Comparison of ENCODE assay signal across 17 cellular contexts in genomic region chr12:1501695-1502440, GRCh38.
A peak's percentile ranks its signal among the peaks of the same experiment; 100 is the strongest.
DNase-seq lines count a peak whose midpoint lies in the region; ATAC-seq and TF ChIP-seq lines count a peak whose summit lies in the region.
"Had no signal": no experiment of that assay in that cellular context is flagged by ENCODE, and none has a peak within 500 bp of the region (broad histone marks: within the 10 kb centered on the region; RNA-seq: fewer than 3 reads in every experiment).

No MANE protein-coding gene starts in this region.

- no peaks in the 10 kb centered on the region for H4K20me1 ChIP-seq in neural progenitor cell (ENCODE audit: low read depth)

- H3K4me1 Mint-ChIP-seq in neural progenitor cell, result peaks cover 20% of the 10 kb centered on the region
- H3K4me1 Mint-ChIP-seq in activated T-helper 1 cell treated with anti-CD3 and anti-CD28 coated beads, Interleukin-12 subunit alpha, Interleukin-12 subunit beta, Interleukin-2, Interleukin-4 antibody, amounts not matched to agents 30 ng/mL and 10 ng/mL and 1 ng/mL, durations not matched to agents 14 hours and 24 hours and 36 hours (ENCODE audit: low read depth), result peaks cover 13% of the 10 kb centered on the region
- H3K4me1 Mint-ChIP-seq in T-cell, result peaks cover 12 to 18% (median 16%) of the 10 kb centered on the region in 3 donors

- DNase-seq in right atrium auricular region (ENCODE audit: low spot score) (peak; percentile 49), Right ventricle myocardium superior (no peak), ecto neural progenitor cell (ENCODE audit: low spot score) (peak; percentile 50), neural progenitor cell (ENCODE audit: low spot score) (no peak), T-cell (no peak)
- no peak for DNase-seq in activated T-helper 1 cell treated with anti-CD3 and anti-CD28 coated beads, Interleukin-12 subunit alpha, Interleukin-12 subunit beta, Interleukin-2, Interleukin-4 antibody, amounts not matched to agents 30 ng/mL and 10 ng/mL and 1 ng/mL, durations not matched to agents 14 hours and 24 hours and 36 hours (ENCODE audit: low spot score)
- DNase-seq: C1 segment of cervical spinal cord; CD8-positive, alpha-beta memory T cell; MV-4-11; NCI-H187 treated with DMSO at 0.1 percent for 48 hours; NCI-H226; NCI-H82; SIG-M5 had no signal

- H3K36me3 Mint-ChIP-seq in neural progenitor cell (peaks cover 2% of the 10 kb centered on the region), T-cell (no peaks in the 10 kb centered on the region)
- H3K36me3 Mint-ChIP-seq in activated T-helper 1 cell treated with anti-CD3 and anti-CD28 coated beads, Interleukin-12 subunit alpha, Interleukin-12 subunit beta, Interleukin-2, Interleukin-4 antibody, amounts not matched to agents 30 ng/mL and 10 ng/mL and 1 ng/mL, durations not matched to agents 14 hours and 24 hours and 36 hours (ENCODE audit: low read depth), result no peaks in the 10 kb centered on the region

- H3K27ac Mint-ChIP-seq in neural progenitor cell (peak overlapping the region; percentile 46), T-cell (no peak overlapping the region)
- H3K27ac Mint-ChIP-seq in activated T-helper 1 cell treated with anti-CD3 and anti-CD28 coated beads, Interleukin-12 subunit alpha, Interleukin-12 subunit beta, Interleukin-2, Interleukin-4 antibody, amounts not matched to agents 30 ng/mL and 10 ng/mL and 1 ng/mL, durations not matched to agents 14 hours and 24 hours and 36 hours, result no peak overlapping the region
- H3K27ac Mint-ChIP-seq: CD8-positive, alpha-beta memory T cell had no signal

- intact Hi-C loops in Right ventricle myocardium superior (cut with DNase I), result no loop called here
- intact Hi-C loops in activated T-helper 1 cell treated with anti-CD3 and anti-CD28 coated beads, Interleukin-12 subunit alpha, Interleukin-12 subunit beta, Interleukin-2, Interleukin-4 antibody, amounts not matched to agents 30 ng/mL and 10 ng/mL and 1 ng/mL, durations not matched to agents 14 hours and 24 hours and 36 hours (cut with micrococcal nuclease), result no loop called here

- no peaks in the 10 kb centered on the region for H3K79me2 ChIP-seq in neural progenitor cell (ENCODE audit: low read depth)

- H3K4me3 Mint-ChIP-seq in neural progenitor cell (no peak overlapping the region), T-cell (no peak overlapping the region)
- no peak overlapping the region for H3K4me3 Mint-ChIP-seq in activated T-helper 1 cell treated with anti-CD3 and anti-CD28 coated beads, Interleukin-12 subunit alpha, Interleukin-12 subunit beta, Interleukin-2, Interleukin-4 antibody, amounts not matched to agents 30 ng/mL and 10 ng/mL and 1 ng/mL, durations not matched to agents 14 hours and 24 hours and 36 hours
- H3K4me3 Mint-ChIP-seq: CD8-positive, alpha-beta memory T cell had no signal

- H3K27me3 Mint-ChIP-seq in neural progenitor cell (ENCODE audit: insufficient read depth, low read depth) (peaks cover 17% of the 10 kb centered on the region), T-cell (peaks cover 18 to 39% of the 10 kb centered on the region in 2 donors)
- H3K27me3 Mint-ChIP-seq in activated T-helper 1 cell treated with anti-CD3 and anti-CD28 coated beads, Interleukin-12 subunit alpha, Interleukin-12 subunit beta, Interleukin-2, Interleukin-4 antibody, amounts not matched to agents 30 ng/mL and 10 ng/mL and 1 ng/mL, durations not matched to agents 14 hours and 24 hours and 36 hours (ENCODE audit: insufficient read depth), result peaks cover 26% of the 10 kb centered on the region

- H3K4me3 ChIP-seq in right atrium auricular region, result no peak overlapping the region
- H3K4me3 ChIP-seq in neural progenitor cell, result no peak overlapping the region
- H3K4me3 ChIP-seq: A549 had no signal

- H3K9ac ChIP-seq in neural progenitor cell, result no peak overlapping the region
- H3K9ac ChIP-seq: KMS-11 had no signal

- H3K27ac ChIP-seq in right atrium auricular region (no peak overlapping the region), neural progenitor cell (no peak overlapping the region)
- H3K27ac ChIP-seq: KMS-11 had no signal

- no peaks in the 10 kb centered on the region for H3K9me3 Mint-ChIP-seq in neural progenitor cell
- H3K9me3 Mint-ChIP-seq in activated T-helper 1 cell treated with anti-CD3 and anti-CD28 coated beads, Interleukin-12 subunit alpha, Interleukin-12 subunit beta, Interleukin-2, Interleukin-4 antibody, amounts not matched to agents 30 ng/mL and 10 ng/mL and 1 ng/mL, durations not matched to agents 14 hours and 24 hours and 36 hours, result no peaks in the 10 kb centered on the region
- H3K9me3 Mint-ChIP-seq in T-cell, result no peaks in the 10 kb centered on the region
- H3K9me3 Mint-ChIP-seq: CD8-positive, alpha-beta memory T cell had no signal

- H3K36me3 ChIP-seq in right atrium auricular region (no peaks in the 10 kb centered on the region), neural progenitor cell (no peaks in the 10 kb centered on the region)

- no peak overlapping the region for H2AFZ ChIP-seq in neural progenitor cell (replicated peaks)

- H3K9me3 ChIP-seq in right atrium auricular region (no peaks in the 10 kb centered on the region), neural progenitor cell (ENCODE audit: low read depth) (no peaks in the 10 kb centered on the region)
- H3K9me3 ChIP-seq: A549 had no signal

- TF ChIP-seq CTCF in right atrium auricular region (IDR thresholded peaks at IDR 0.05), result no peak
- TF ChIP-seq CTCF in neural progenitor cell (IDR thresholded peaks at IDR 0.05), result no peak

- ATAC-seq in Right ventricle myocardium superior (ENCODE audit: poor library complexity), result no peak
- ATAC-seq in HG03045 (IDR thresholded peaks at IDR 0.05; ENCODE audit: unreplicated experiment), result no peak
- ATAC-seq in T-cell (replicated peaks in 1 of 4), result no peak
- ATAC-seq: HepG2 had no signal

- no peaks in the 10 kb centered on the region for H3F3A ChIP-seq in neural progenitor cell (ENCODE audit: low read depth)

- POLR2A ChIA-PET in T-cell (lab: Charles Lee), result no interaction called here

- H3K4me1 ChIP-seq in right atrium auricular region (peaks cover 0 to 8% of the 10 kb centered on the region in 2 donors), neural progenitor cell (no peaks in the 10 kb centered on the region)

- CTCF ChIA-PET in T-cell (lab: Charles Lee), result no interaction called here

- H3K27me3 ChIP-seq in right atrium auricular region (no peaks in the 10 kb centered on the region), neural progenitor cell (no peaks in the 10 kb centered on the region)

- no peak overlapping the region for H3K4me2 ChIP-seq in neural progenitor cell
- H3K4me2 ChIP-seq: A549, KMS-11 had no signal

Comparison
In these comparisons a context has a peak if more than half of its experiments do, and no peak if none do; other contexts are left out.
1. DNase-seq: peak in right atrium auricular region (single experiment) and ecto neural progenitor cell (single experiment); none in Right ventricle myocardium superior (single experiment), neural progenitor cell (single experiment), activated T-helper 1 cell treated with anti-CD3 and anti-CD28 coated beads, Interleukin-12 subunit alpha, Interleukin-12 subunit beta, Interleukin-2, Interleukin-4 antibody, amounts not matched to agents 30 ng/mL and 10 ng/mL and 1 ng/mL, durations not matched to agents 14 hours and 24 hours and 36 hours (single experiment) and T-cell (0 of 34).